Comparison of ENCODE assay signal across 8 cellular contexts in the genomic region with DNA sequence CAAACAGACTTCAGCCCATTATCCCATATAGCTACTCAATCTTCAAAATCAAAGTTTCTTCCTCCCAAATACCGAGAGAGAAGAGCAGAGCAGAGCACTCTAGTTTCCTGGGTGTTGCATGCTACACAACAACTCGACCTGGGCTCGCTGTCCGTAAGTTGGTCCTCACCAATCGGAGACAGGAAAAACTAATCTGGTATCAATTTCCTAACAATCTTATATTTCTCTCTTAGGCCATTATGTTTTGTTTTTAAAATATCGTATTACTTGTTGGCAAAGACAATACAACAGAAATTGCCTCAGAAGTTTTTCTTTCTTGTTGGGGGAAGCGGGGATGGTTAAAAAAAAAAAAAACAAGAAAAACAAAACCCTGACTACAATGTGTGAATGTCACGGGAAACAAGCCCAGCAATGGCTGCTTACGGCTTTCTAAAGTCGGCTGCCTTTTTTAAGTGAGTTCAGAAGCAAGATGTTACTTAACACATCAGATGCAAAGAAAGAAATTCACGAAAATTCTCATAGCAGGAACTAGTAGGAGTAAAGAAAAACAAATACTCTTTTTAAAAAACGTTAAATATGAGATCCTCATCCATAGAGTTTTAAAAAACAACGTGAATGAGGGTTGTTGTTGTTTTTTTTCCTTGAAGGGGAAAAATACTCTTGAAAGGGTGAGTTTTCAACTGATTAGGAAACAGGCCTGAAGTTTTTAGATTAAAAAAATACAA. TPM values are rescaled to one million over a fixed set of nuclear protein-coding genes. Genes with fewer than 3 reads are reported as not detected.
DNase-seq lines count a peak whose midpoint lies in the region; ATAC-seq lines count a peak whose summit lies in the region.

No MANE protein-coding gene starts in this region.

- H3K4me3 ChIP-seq in iPS-18a (ENCODE audit: low read length) (peak overlapping the region; percentile 94), skeletal muscle satellite cell (ENCODE audit: low read length) (peak overlapping the region; percentile 85)

- H3K27me3 ChIP-seq in iPS-18a (ENCODE audit: control insufficient read depth, insufficient read depth, low read length) (no peaks in the 10 kb centered on the region), skeletal muscle satellite cell (ENCODE audit: control insufficient read depth, insufficient read depth, low read length) (no peaks in the 10 kb centered on the region)

- H3K27ac Mint-ChIP-seq in activated naive CD8-positive, alpha-beta T cell treated with anti-CD3 and anti-CD28 coated beads, Interleukin-2, amount 10 ng/mL, durations not matched to agents 7 days and 5 days = peak overlapping the region; percentile 96

- no peak for ATAC-seq in activated naive CD8-positive, alpha-beta T cell treated with anti-CD3 and anti-CD28 coated beads, Interleukin-2, amount 10 ng/mL, durations not matched to agents 7 days and 5 days (ENCODE audit: low read depth)

- H3K4me3 Mint-ChIP-seq in activated naive CD8-positive, alpha-beta T cell treated with anti-CD3 and anti-CD28 coated beads, Interleukin-2, amount 10 ng/mL, durations not matched to agents 7 days and 5 days = peak overlapping the region; percentile 93

- H3K4me2 ChIP-seq in skeletal muscle satellite cell (ENCODE audit: low read length) = peak overlapping the region; percentile 86

- peaks cover 42% of the 10 kb centered on the region for H3K4me1 Mint-ChIP-seq in activated naive CD8-positive, alpha-beta T cell treated with anti-CD3 and anti-CD28 coated beads, Interleukin-2, amount 10 ng/mL, durations not matched to agents 7 days and 5 days

- peaks cover 22% of the 10 kb centered on the region for H3K36me3 Mint-ChIP-seq in activated naive CD8-positive, alpha-beta T cell treated with anti-CD3 and anti-CD28 coated beads, Interleukin-2, amount 10 ng/mL, durations not matched to agents 7 days and 5 days

- POLR2A ChIA-PET in activated naive CD8-positive, alpha-beta T cell treated with anti-CD3 and anti-CD28 coated beads, Interleukin-2, amount 10 ng/mL, durations not matched to agents 7 days and 5 days (lab: Charles Lee) = interaction anchor here (0.6 to 1.3 kb wide), 2 partner anchors 17 to 369 kb away, joined by 3 to 7 read pairs; a partner anchor contains a TSS

- DNase-seq in DMS53 (lab: John Stamatoyannopoulos, UW) = peak; percentile 21
- DNase-seq in DMS53 treated with DMSO at 0.1 percent for 48 hours (lab: John Stamatoyannopoulos, UW; ENCODE audit: unreplicated experiment) = no peak
- no peak for DNase-seq in activated naive CD8-positive, alpha-beta T cell treated with anti-CD3 and anti-CD28 coated beads, Interleukin-2, amount 10 ng/mL, durations not matched to agents 7 days and 5 days
- DNase-seq in stimulated activated CD4-positive, alpha-beta T cell treated with anti-CD3 and anti-CD28 coated beads, Interleukin-2, amount 100 ng/mL, for 24 hours = no peak
- DNase-seq in KG1 (lab: John Stamatoyannopoulos, UW) = no peak

- no peaks in the 10 kb centered on the region for H3K27me3 Mint-ChIP-seq in activated naive CD8-positive, alpha-beta T cell treated with anti-CD3 and anti-CD28 coated beads, Interleukin-2, amount 10 ng/mL, durations not matched to agents 7 days and 5 days

- H3K9me3 ChIP-seq in KOPT-K1 (ENCODE audit: insufficient read depth, low read length, poor library complexity, severe bottlenecking) (no peaks in the 10 kb centered on the region), iPS-18a (ENCODE audit: control insufficient read depth, low read depth, low read length) (no peaks in the 10 kb centered on the region), skeletal muscle satellite cell (replicated peaks; ENCODE audit: low read length) (no peaks in the 10 kb centered on the region)

- peak overlapping the region; percentile 90 for H3K27ac ChIP-seq in KOPT-K1 (ENCODE audit: low read depth, low read length, poor library complexity, severe bottlenecking)
- peak overlapping the region; percentile 71 for H3K27ac ChIP-seq in iPS-18a (ENCODE audit: low read length)

- peaks cover 23% of the 10 kb centered on the region for H3K36me3 ChIP-seq in KOPT-K1 (ENCODE audit: insufficient read depth, low read length)
- H3K36me3 ChIP-seq in iPS-18a (ENCODE audit: control insufficient read depth, low read depth, low read length) = no peaks in the 10 kb centered on the region
- peaks cover 5% of the 10 kb centered on the region for H3K36me3 ChIP-seq in skeletal muscle satellite cell (ENCODE audit: insufficient read depth, low read length)

- H3K9ac ChIP-seq in iPS-18a (ENCODE audit: low read length) (peak overlapping the region; percentile 89), skeletal muscle satellite cell (ENCODE audit: low read depth, low read length) (peak overlapping the region; percentile 96)

- H3K4me1 ChIP-seq in iPS-18a (ENCODE audit: control insufficient read depth, low read depth, low read length) (peaks cover 24% of the 10 kb centered on the region), skeletal muscle satellite cell (ENCODE audit: control insufficient read depth, insufficient read depth, low read length) (peaks cover 49% of the 10 kb centered on the region)

- no peaks in the 10 kb centered on the region for H3K9me3 Mint-ChIP-seq in activated naive CD8-positive, alpha-beta T cell treated with anti-CD3 and anti-CD28 coated beads, Interleukin-2, amount 10 ng/mL, durations not matched to agents 7 days and 5 days

RNA-seq across cellular contexts. Expression of a gene that starts 1.9 kb away (rescaled TPM):
- total RNA-seq in activated naive CD8-positive, alpha-beta T cell treated with anti-CD3 and anti-CD28 coated beads, Interleukin-2, amount 10 ng/mL, durations not matched to agents 7 days and 5 days = 10 to 100 TPM; 33.5 to 37.8 TPM
- total RNA-seq in skeletal muscle satellite cell (2012; rRNA removed) = 31.9 and 32.8 TPM in 2 replicates
